11 cellular contexts compared by ENCODE assay signal in the genomic region with DNA sequence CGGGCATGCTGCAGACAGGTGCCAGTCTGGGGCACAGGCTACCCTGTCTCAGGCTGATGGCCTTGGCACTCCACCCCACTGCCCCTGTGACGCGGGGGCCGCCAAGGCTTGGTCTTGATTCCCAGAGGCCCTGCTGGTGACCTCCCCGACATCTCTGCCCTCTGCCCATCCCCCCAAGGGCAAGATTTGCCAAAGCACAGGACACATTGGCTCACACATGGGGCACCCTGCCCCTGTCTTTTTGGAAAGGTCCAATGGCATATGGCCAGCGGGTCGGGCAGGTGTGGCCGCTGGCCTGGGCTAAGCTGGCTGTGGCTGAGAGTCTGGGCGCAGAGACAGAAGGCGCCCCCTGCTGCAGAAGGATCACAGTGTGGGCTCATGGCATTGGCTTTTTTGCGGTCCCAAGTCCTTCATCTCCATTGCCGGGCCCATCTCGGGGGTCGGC. TPM values are rescaled to one million over a fixed set of nuclear protein-coding genes. Genes with fewer than 3 reads are reported as not detected.
DNase-seq lines count a peak whose midpoint lies in the region; ATAC-seq and TF ChIP-seq lines count a peak whose summit lies in the region.
"Had no signal": no experiment of that assay in that cellular context is flagged by ENCODE, and none has a peak within 500 bp of the region (broad histone marks: within the 10 kb centered on the region; RNA-seq: fewer than 3 reads in every experiment).

No MANE protein-coding gene starts in this region.

- no peaks in the 10 kb centered on the region for H3K9me2 ChIP-seq in DOHH2 (replicated peaks; ENCODE audit: control insufficient read depth, low read length)

- peaks cover 16% of the 10 kb centered on the region for H3K4me1 Mint-ChIP-seq in activated T-cell treated with anti-CD3 and anti-CD28 coated beads, Interleukin-2, amount 50 U/mL, for 24 hours (ENCODE audit: low read depth)

- H4K20me1 ChIP-seq in DOHH2 (ENCODE audit: control insufficient read depth, insufficient read depth, low read depth, low read length) = peaks cover 7% of the 10 kb centered on the region; the same call in 1 of the 2 replicates

- 78 to 96% methylated on average over 5 to 14 of the region's 14 CpGs for WGBS in body of pancreas, 2 donors

- H3K27me3 Mint-ChIP-seq in activated T-cell treated with anti-CD3 and anti-CD28 coated beads, Interleukin-2, amount 50 U/mL, for 24 hours = no peaks in the 10 kb centered on the region
- H3K27me3 Mint-ChIP-seq: naive B cell had no signal

- H3K79me2 ChIP-seq in DOHH2 (ENCODE audit: control insufficient read depth, low read length) = peaks cover 12% of the 10 kb centered on the region

- no peak overlapping the region for H3K4me3 Mint-ChIP-seq in activated T-cell treated with anti-CD3 and anti-CD28 coated beads, Interleukin-2, amount 50 U/mL, for 24 hours

- peaks cover 11% of the 10 kb centered on the region for H3K36me3 Mint-ChIP-seq in activated T-cell treated with anti-CD3 and anti-CD28 coated beads, Interleukin-2, amount 50 U/mL, for 24 hours (ENCODE audit: low read depth)
- H3K36me3 Mint-ChIP-seq: naive B cell had no signal

- no peak for TF ChIP-seq POLR2A in body of pancreas (IDR thresholded peaks at IDR 0.05)

- H3K9me3 ChIP-seq in DOHH2 (ENCODE audit: control insufficient read depth, insufficient read depth, low read length) (no peaks in the 10 kb centered on the region), body of pancreas (no peaks in the 10 kb centered on the region)

- no peak overlapping the region for H3K4me2 ChIP-seq in DOHH2 (ENCODE audit: low read length)

- TF ChIP-seq CTCF in DOHH2 (IDR thresholded peaks at IDR 0.05; ENCODE audit: low read depth, low read length, poor library complexity, severe bottlenecking) (peak; percentile 46), body of pancreas (IDR thresholded peaks at IDR 0.05) (peak in 1 of 7 experiments; percentile 5)

- DNase-seq in NAMALWA (ENCODE audit: low spot score) = peak; percentile 49
- peak; percentile 30 for DNase-seq in left cardiac atrium
- no peak for DNase-seq in SIG-M5 (lab: John Stamatoyannopoulos, UW)
- DNase-seq in body of pancreas = no peak
- no peak for DNase-seq in activated T-cell treated with anti-CD3 and anti-CD28 coated beads, Interleukin-2, amount 50 U/mL, for 24 hours
- DNase-seq: Calu3, naive B cell, NCI-H2081 treated with DMSO at 0.1 percent for 48 hours, SW 1271 had no signal

- H3K27ac ChIP-seq in DOHH2 (ENCODE audit: low read depth, low read length) (no peak overlapping the region), body of pancreas (no peak overlapping the region)

- H3K36me3 ChIP-seq in DOHH2 (ENCODE audit: control insufficient read depth, low read length) (peaks cover 3% of the 10 kb centered on the region), body of pancreas (replicated peaks in 1 of 2; ENCODE audit: insufficient read depth in 1 of 2, low read depth in 2 of 2) (no peaks in the 10 kb centered on the region)

- no peak overlapping the region for H3K27ac Mint-ChIP-seq in activated T-cell treated with anti-CD3 and anti-CD28 coated beads, Interleukin-2, amount 50 U/mL, for 24 hours
- H3K27ac Mint-ChIP-seq: activated T-helper 2 cell treated with anti-CD3 and anti-CD28 coated beads, Interferon-gamma antibody, Interleukin-2, Interleukin-4, amounts not matched to agents 10 μg/mL and 5 μg/mL and 100 μg/mL, durations not matched to agents 14 hours and 24 hours and 36 hours; naive B cell had no signal

- H3K4me1 ChIP-seq in DOHH2 (ENCODE audit: control insufficient read depth, low read length) (peaks cover 10% of the 10 kb centered on the region), body of pancreas (peaks cover 13% of the 10 kb centered on the region)

- intact Hi-C loops in left cardiac atrium (cut with DNase I) (no loop called here), body of pancreas (cut with DNase I) (no loop called here)

- H3F3A ChIP-seq in DOHH2 (ENCODE audit: control insufficient read depth, insufficient read depth) = no peaks in the 10 kb centered on the region; the same call in 1 of the 2 replicates

- ATAC-seq in left cardiac atrium (no peak), body of pancreas (no peak)

- H3K4me3 ChIP-seq in DOHH2 (ENCODE audit: low read length) (no peak overlapping the region), body of pancreas (no peak overlapping the region)

- H3K9me3 Mint-ChIP-seq in activated T-cell treated with anti-CD3 and anti-CD28 coated beads, Interleukin-2, amount 50 U/mL, for 24 hours = no peaks in the 10 kb centered on the region
- H3K9me3 Mint-ChIP-seq: activated T-helper 2 cell treated with anti-CD3 and anti-CD28 coated beads, Interferon-gamma antibody, Interleukin-2, Interleukin-4, amounts not matched to agents 10 μg/mL and 5 μg/mL and 100 μg/mL, durations not matched to agents 14 hours and 24 hours and 36 hours; naive B cell had no signal

- no peaks in the 10 kb centered on the region for H3K27me3 ChIP-seq in DOHH2 (ENCODE audit: control insufficient read depth, low read length)
- no peaks in the 10 kb centered on the region for H3K27me3 ChIP-seq in body of pancreas

RNA-seq across cellular contexts. Expression of gene MIB2, which starts 4.6 kb away (rescaled TPM):
- total RNA-seq in left cardiac atrium = 10 to 100 TPM; 56.4 to 58.1 TPM
- total RNA-seq in body of pancreas = 100 to 1,000 TPM in 1 of 2 donors, 10 to 100 TPM in 1; 57.6 to 101 TPM

RNA-seq across cellular contexts. Expression of gene MMP23B, which starts 12.0 kb away (rescaled TPM):
- total RNA-seq in left cardiac atrium (10 to 100 TPM in 1 of 2 donors, 1 to 10 TPM in 1; 9.5 to 11.0 TPM), body of pancreas (1 to 10 TPM in 1 of 2 donors, under 1 TPM in 1; 0.99 to 1.8 TPM)

RNA-seq across cellular contexts. Expression of gene FNDC10, which starts 20.0 kb away (rescaled TPM):
- total RNA-seq in left cardiac atrium = 1 to 10 TPM; 1.3 to 2.5 TPM
- total RNA-seq in body of pancreas = 1 to 10 TPM; 1.3 to 2.3 TPM

RNA-seq across cellular contexts. Expression of gene CDK11B, which starts 38.9 kb away (rescaled TPM):
- total RNA-seq in left cardiac atrium (10 to 100 TPM; 17.0 to 18.8 TPM), body of pancreas (10 to 100 TPM; 14.5 to 45.5 TPM)

RNA-seq across cellular contexts. Expression of gene SSU72, which starts 45.3 kb away (rescaled TPM):
- total RNA-seq in left cardiac atrium (100 to 1,000 TPM; 107 to 118 TPM), body of pancreas (100 to 1,000 TPM in 1 of 2 donors, 10 to 100 TPM in 1; 82.1 to 113 TPM)

Comparison
In these comparisons a context has a peak if more than half of its experiments do, and no peak if none do; other contexts are left out.
1. DNase-seq: peak in NAMALWA (single experiment) and left cardiac atrium (single experiment); none in SIG-M5 (single experiment), body of pancreas (0 of 4) and activated T-cell treated with anti-CD3 and anti-CD28 coated beads, Interleukin-2, amount 50 U/mL, for 24 hours (single experiment).